In the genomic region with DNA sequence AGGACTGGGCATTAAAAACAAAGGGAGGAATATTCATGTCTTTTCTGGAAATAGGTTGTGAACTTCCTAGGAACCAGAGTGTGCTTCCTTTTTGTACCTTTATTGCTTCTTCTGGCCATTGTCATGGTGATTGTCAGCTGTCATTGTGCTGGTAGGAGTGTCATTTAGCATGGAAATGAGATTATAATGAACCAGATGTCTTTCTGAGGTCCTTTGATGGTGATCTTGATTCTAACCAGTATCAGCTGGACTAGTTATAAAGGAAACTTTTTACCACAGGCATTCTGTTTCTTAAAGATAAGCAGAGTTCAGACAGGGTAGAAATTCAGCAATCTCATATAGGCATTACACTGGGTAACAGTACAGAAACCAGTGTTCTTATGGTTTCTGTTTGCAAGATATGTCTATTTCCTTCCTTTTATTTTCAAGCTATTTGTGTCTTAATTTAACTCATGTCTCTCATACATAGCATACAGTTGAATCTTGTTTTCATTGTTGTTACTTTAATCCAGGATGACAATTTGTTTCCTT, we compare ENCODE assay signal across 25 cellular contexts. TPM values are rescaled to one million over a fixed set of nuclear protein-coding genes. Genes with fewer than 3 reads are reported as not detected.
"Had no signal": no experiment of that assay in that cellular context is flagged by ENCODE, and none has a peak within 500 bp of the region (broad histone marks: within the 10 kb centered on the region; RNA-seq: fewer than 3 reads in every experiment).

No MANE protein-coding gene starts in this region.

- DNase-seq: activated CD4-positive, alpha-beta memory T cell treated with anti-CD3 and anti-CD28 coated beads, Interleukin-2, amount 10 ng/mL, durations not matched to agents 7 days and 5 days; activated CD4-positive, alpha-beta T cell treated with anti-CD3 and anti-CD28 coated beads for 48 hours; activated effector memory CD4-positive, alpha-beta T cell treated with anti-CD3 and anti-CD28 coated beads, Interleukin-2, amount 50 U/mL, for 16 hours; activated naive CD4-positive, alpha-beta T cell treated with anti-CD3 and anti-CD28 coated beads, Interleukin-2, amount 50 U/mL, for 16 hours; activated naive CD8-positive, alpha-beta T cell treated with anti-CD3 and anti-CD28 coated beads, Interleukin-2, amount 50 U/mL, for 24 hours; activated T-cell treated with anti-CD3 and anti-CD28 coated beads, Interleukin-2, amount 50 U/mL, for 72 hours; effector CD4-positive, alpha-beta T cell; foreskin fibroblast; heart right ventricle; kidney; lower lobe of right lung; naive thymus-derived CD8-positive, alpha-beta T cell; retina; spleen; stimulated activated CD4-positive, alpha-beta T cell treated with anti-CD3 and anti-CD28 coated beads, Interleukin-4, amount 100 ng/mL, for 1 hour; stimulated activated naive CD4-positive, alpha-beta T cell treated with Interleukin-2 at 50 U/mL for 16 hours; T-helper 9 cell; upper lobe of left lung had no signal

- H3K4me3 ChIP-seq: heart right ventricle, lower lobe of right lung, spleen, upper lobe of left lung had no signal

- H3K27ac ChIP-seq: heart right ventricle, lower lobe of right lung, spleen, upper lobe of left lung had no signal

- H3K9me3 ChIP-seq: heart right ventricle, lower lobe of right lung, upper lobe of left lung had no signal

- ATAC-seq: activated naive CD8-positive, alpha-beta T cell treated with anti-CD3 and anti-CD28 coated beads, Interleukin-2, amount 50 U/mL, for 24 hours; activated T-cell treated with anti-CD3 and anti-CD28 coated beads, Interleukin-2, amount 50 U/mL, for 72 hours; heart right ventricle; lower lobe of right lung; naive thymus-derived CD8-positive, alpha-beta T cell had no signal

- H3K4me1 ChIP-seq: heart right ventricle, lower lobe of right lung, spleen, upper lobe of left lung had no signal

- H3K36me3 ChIP-seq: heart right ventricle, lower lobe of right lung, spleen, upper lobe of left lung had no signal

- H3K27me3 ChIP-seq: heart right ventricle, spleen, upper lobe of left lung had no signal

RNA-seq across cellular contexts. Expression of gene REG1B, which starts 3.9 kb away (rescaled TPM):
- total RNA-seq: activated CD4-positive, alpha-beta memory T cell treated with anti-CD3 and anti-CD28 coated beads, Interleukin-2, amount 10 ng/mL, durations not matched to agents 7 days and 5 days; activated T-cell treated with anti-CD3 and anti-CD28 coated beads, Interleukin-2, amount 50 U/mL, for 72 hours; cardiac septum; epithelial cell of proximal tubule; fibroblast of lung; lower lobe of right lung; naive thymus-derived CD8-positive, alpha-beta T cell; osteoblast; progenitor cell of endocrine pancreas; T-helper 1 cell treated with Interleukin-12 subunit alpha and Interleukin-12 subunit beta and Interleukin-4 antibody, amounts not matched to agents 30 ng/mL and 1 ng/mL, for 36 hours had no signal
- polyA plus RNA-seq: fibroblast of lung; naive thymus-derived CD8-positive, alpha-beta T cell had no signal

RNA-seq across cellular contexts. Expression of gene REG1A, which starts 36.4 kb away (rescaled TPM):
- total RNA-seq: activated CD4-positive, alpha-beta memory T cell treated with anti-CD3 and anti-CD28 coated beads, Interleukin-2, amount 10 ng/mL, durations not matched to agents 7 days and 5 days; activated T-cell treated with anti-CD3 and anti-CD28 coated beads, Interleukin-2, amount 50 U/mL, for 72 hours; cardiac septum; epithelial cell of proximal tubule; fibroblast of lung; lower lobe of right lung; naive thymus-derived CD8-positive, alpha-beta T cell; osteoblast; progenitor cell of endocrine pancreas; T-helper 1 cell treated with Interleukin-12 subunit alpha and Interleukin-12 subunit beta and Interleukin-4 antibody, amounts not matched to agents 30 ng/mL and 1 ng/mL, for 36 hours had no signal
- polyA plus RNA-seq: fibroblast of lung; naive thymus-derived CD8-positive, alpha-beta T cell had no signal

RNA-seq across cellular contexts. Expression of gene REG3G, which starts 58.4 kb away (rescaled TPM):
- total RNA-seq: activated CD4-positive, alpha-beta memory T cell treated with anti-CD3 and anti-CD28 coated beads, Interleukin-2, amount 10 ng/mL, durations not matched to agents 7 days and 5 days; activated T-cell treated with anti-CD3 and anti-CD28 coated beads, Interleukin-2, amount 50 U/mL, for 72 hours; cardiac septum; epithelial cell of proximal tubule; fibroblast of lung; lower lobe of right lung; mesenteric fat pad; naive thymus-derived CD8-positive, alpha-beta T cell; osteoblast; progenitor cell of endocrine pancreas; T-helper 1 cell treated with Interleukin-12 subunit alpha and Interleukin-12 subunit beta and Interleukin-4 antibody, amounts not matched to agents 30 ng/mL and 1 ng/mL, for 36 hours had no signal
- polyA plus RNA-seq: fibroblast of lung; naive thymus-derived CD8-positive, alpha-beta T cell had no signal
